In genomic region chr9:21684831-21685362, GRCh38 we compare ENCODE assay signal across 8 cellular contexts.
A peak's percentile ranks its signal among the peaks of the same experiment; 100 is the strongest.
DNase-seq lines count a peak whose midpoint lies in the region; ATAC-seq and TF ChIP-seq lines count a peak whose summit lies in the region.

No MANE protein-coding gene starts in this region.

- peak; percentile 55 to 57 for DNase-seq in activated CD4-positive, alpha-beta T cell treated with anti-CD3 and anti-CD28 coated beads for 4 hours
- no peak for DNase-seq in activated CD4-positive, alpha-beta T cell treated with anti-CD3 and anti-CD28 coated beads for 1 hour
- no peak for DNase-seq in activated naive CD8-positive, alpha-beta T cell treated with anti-CD3 and anti-CD28 coated beads, Interleukin-2, amount 10 ng/mL, durations not matched to agents 7 days and 5 days
- DNase-seq in mucosa of descending colon: no peak
- DNase-seq in stomach: peak; percentile 70
- DNase-seq in NCI-H1417 treated with DMSO at 0.1 percent for 48 hours (lab: John Stamatoyannopoulos, UW): no peak
- DNase-seq in G401 (ENCODE audit: low spot score): no peak
- no peak for DNase-seq in NCI-H82 treated with DMSO at 0.1 percent for 48 hours (lab: John Stamatoyannopoulos, UW; ENCODE audit: unreplicated experiment)

- ATAC-seq in activated naive CD8-positive, alpha-beta T cell treated with anti-CD3 and anti-CD28 coated beads, Interleukin-2, amount 10 ng/mL, durations not matched to agents 7 days and 5 days (ENCODE audit: low read depth): peak; percentile 78
- peak; percentile 51 for ATAC-seq in mucosa of descending colon

- H3K27me3 ChIP-seq in stomach: no peaks in the 10 kb centered on the region

- no peak for TF ChIP-seq POLR2A in stomach (IDR thresholded peaks at IDR 0.05)

- no peaks in the 10 kb centered on the region for H3K9me3 Mint-ChIP-seq in activated naive CD8-positive, alpha-beta T cell treated with anti-CD3 and anti-CD28 coated beads, Interleukin-2, amount 10 ng/mL, durations not matched to agents 7 days and 5 days

- H3K4me3 Mint-ChIP-seq in activated naive CD8-positive, alpha-beta T cell treated with anti-CD3 and anti-CD28 coated beads, Interleukin-2, amount 10 ng/mL, durations not matched to agents 7 days and 5 days: no peak overlapping the region

- H3K36me3 ChIP-seq in mucosa of descending colon (ENCODE audit: low read depth) (no peaks in the 10 kb centered on the region), stomach (no peaks in the 10 kb centered on the region)

- H3K9me3 ChIP-seq in mucosa of descending colon (no peaks in the 10 kb centered on the region), stomach (no peaks in the 10 kb centered on the region)

- H3K27me3 Mint-ChIP-seq in activated naive CD8-positive, alpha-beta T cell treated with anti-CD3 and anti-CD28 coated beads, Interleukin-2, amount 10 ng/mL, durations not matched to agents 7 days and 5 days: peaks cover 2% of the 10 kb centered on the region

- in situ Hi-C loops in G401 (cut with HindIII; ENCODE audit: low sequenced_read_pairs): no loop called here

- POLR2A ChIA-PET in activated naive CD8-positive, alpha-beta T cell treated with anti-CD3 and anti-CD28 coated beads, Interleukin-2, amount 10 ng/mL, durations not matched to agents 7 days and 5 days (lab: Charles Lee): no interaction called here

- no peak overlapping the region for H3K27ac Mint-ChIP-seq in activated naive CD8-positive, alpha-beta T cell treated with anti-CD3 and anti-CD28 coated beads, Interleukin-2, amount 10 ng/mL, durations not matched to agents 7 days and 5 days

- no peaks in the 10 kb centered on the region for H3K36me3 Mint-ChIP-seq in activated naive CD8-positive, alpha-beta T cell treated with anti-CD3 and anti-CD28 coated beads, Interleukin-2, amount 10 ng/mL, durations not matched to agents 7 days and 5 days

- 32 to 39% (median 36%) methylated on average over 2 of the region's 2 CpGs for WGBS in stomach, 5 donors

- H3K27ac ChIP-seq in stomach: peak overlapping the region in 4 of 5 donors; percentile 57 to 82 (median 78)

- H3K4me1 ChIP-seq in mucosa of descending colon (ENCODE audit: low read depth): no peaks in the 10 kb centered on the region
- H3K4me1 ChIP-seq in stomach: peaks cover 0 to 39% (median 4%) of the 10 kb centered on the region in 4 donors

- intact Hi-C loops in mucosa of descending colon (cut with DNase I, micrococcal nuclease) (no loop called here), stomach (cut with DNase I; ENCODE audit: low total_unique reads) (no loop called here)

- no peak for TF ChIP-seq CTCF in mucosa of descending colon (IDR thresholded peaks at IDR 0.05)
- TF ChIP-seq CTCF in stomach (IDR thresholded peaks at IDR 0.05): no peak

- TF ChIP-seq EP300 in stomach (IDR thresholded peaks at IDR 0.05): no peak

- H3K4me3 ChIP-seq in mucosa of descending colon (no peak overlapping the region), stomach (no peak overlapping the region)

- H3K4me1 Mint-ChIP-seq in activated naive CD8-positive, alpha-beta T cell treated with anti-CD3 and anti-CD28 coated beads, Interleukin-2, amount 10 ng/mL, durations not matched to agents 7 days and 5 days: peaks cover 12% of the 10 kb centered on the region

Comparison
In these comparisons a context has a peak if more than half of its experiments do, and no peak if none do; other contexts are left out.
1. DNase-seq: peak in activated CD4-positive, alpha-beta T cell treated with anti-CD3 and anti-CD28 coated beads for 4 hours (2 of 2) and stomach (single experiment); none in activated CD4-positive, alpha-beta T cell treated with anti-CD3 and anti-CD28 coated beads for 1 hour (single experiment), activated naive CD8-positive, alpha-beta T cell treated with anti-CD3 and anti-CD28 coated beads, Interleukin-2, amount 10 ng/mL, durations not matched to agents 7 days and 5 days (single experiment), mucosa of descending colon (0 of 3), NCI-H1417 treated with DMSO at 0.1 percent for 48 hours (single experiment), G401 (single experiment) and NCI-H82 treated with DMSO at 0.1 percent for 48 hours (single experiment).